ENCODE assay signal across 8 cellular contexts in genomic region chr11:16605971-16606783, GRCh38.
DNase-seq lines count a peak whose midpoint lies in the region; ATAC-seq and TF ChIP-seq lines count a peak whose summit lies in the region.

No MANE protein-coding gene starts in this region.

- H4K20me1 ChIP-seq in PC-3 (ENCODE audit: low read length), result no peaks in the 10 kb centered on the region

- H3K9ac ChIP-seq in HUES6 (ENCODE audit: low read length), result no peak overlapping the region
- no peak overlapping the region for H3K9ac ChIP-seq in PC-3 (ENCODE audit: low read length)

- intact Hi-C loops in PC-3 (cut with micrococcal nuclease), result loop anchor here (1.0 to 5.0 kb wide), 2 partner anchors 1698 to 1814 kb away; no protein-coding TSS in a partner anchor
- intact Hi-C loops in naive thymus-derived CD4-positive, alpha-beta T cell (cut with micrococcal nuclease), result loop anchor here (1.0 kb wide), 2 partner anchors 8 to 132 kb away; partner anchors contain the start of gene C11orf58 (in 1 of the 2)

- H3K4me3 Mint-ChIP-seq in activated T-cell treated with anti-CD3 and anti-CD28 coated beads, Interleukin-2, amount 50 U/mL, for 72 hours, result no peak overlapping the region
- peak overlapping the region in 8 of 10 donors; percentile 75 to 90 (median 84) for H3K4me3 Mint-ChIP-seq in naive thymus-derived CD4-positive, alpha-beta T cell
- H3K4me3 Mint-ChIP-seq in stimulated activated effector memory CD8-positive, alpha-beta T cell treated with anti-CD3 and anti-CD28 coated beads, Interleukin-12 subunit alpha, Interleukin-12 subunit beta, amount 100 ng/mL, for 72 hours, result no peak overlapping the region

- H3K36me3 Mint-ChIP-seq in activated T-cell treated with anti-CD3 and anti-CD28 coated beads, Interleukin-2, amount 50 U/mL, for 72 hours (ENCODE audit: insufficient read depth in 2 of 2), result peaks cover 3 to 5% of the 10 kb centered on the region in 2 donors
- H3K36me3 Mint-ChIP-seq in naive thymus-derived CD4-positive, alpha-beta T cell, result peaks cover 0 to 4% (median 4%) of the 10 kb centered on the region in 5 donors
- peaks cover 5% of the 10 kb centered on the region for H3K36me3 Mint-ChIP-seq in stimulated activated effector memory CD8-positive, alpha-beta T cell treated with anti-CD3 and anti-CD28 coated beads, Interleukin-12 subunit alpha, Interleukin-12 subunit beta, amount 100 ng/mL, for 72 hours

- peak overlapping the region; percentile 91 for H3K27ac Mint-ChIP-seq in activated T-cell treated with anti-CD3 and anti-CD28 coated beads, Interleukin-2, amount 50 U/mL, for 72 hours
- peak overlapping the region in 7 of 9 donors; percentile 11 to 83 (median 34) for H3K27ac Mint-ChIP-seq in naive thymus-derived CD4-positive, alpha-beta T cell
- peak overlapping the region; percentile 78 for H3K27ac Mint-ChIP-seq in stimulated activated effector memory CD8-positive, alpha-beta T cell treated with anti-CD3 and anti-CD28 coated beads, Interleukin-12 subunit alpha, Interleukin-12 subunit beta, amount 100 ng/mL, for 72 hours

- peak; percentile 85 for TF ChIP-seq CTCF in PC-3 (conservative IDR thresholded peaks at IDR 0.05; ENCODE audit: low read depth, low read length)

- H3K9me3 Mint-ChIP-seq in activated T-cell treated with anti-CD3 and anti-CD28 coated beads, Interleukin-2, amount 50 U/mL, for 72 hours, result no peaks in the 10 kb centered on the region
- H3K9me3 Mint-ChIP-seq in naive thymus-derived CD4-positive, alpha-beta T cell, result peaks cover 0 to 17% (median 6%) of the 10 kb centered on the region in 11 donors
- no peaks in the 10 kb centered on the region for H3K9me3 Mint-ChIP-seq in stimulated activated effector memory CD8-positive, alpha-beta T cell treated with anti-CD3 and anti-CD28 coated beads, Interleukin-12 subunit alpha, Interleukin-12 subunit beta, amount 100 ng/mL, for 72 hours

- H3F3A ChIP-seq in PC-3 (ENCODE audit: low read length, unreplicated experiment), result no peaks in the 10 kb centered on the region

- BruUV-seq in PC-3 (replicated peaks; lab: Mats Ljungman, UMichigan), result no TSS peak

- ATAC-seq in GM21515 (IDR thresholded peaks at IDR 0.05; ENCODE audit: unreplicated experiment), result peak; percentile 94
- ATAC-seq in PC-3, result peak; percentile 84
- ATAC-seq in activated T-cell treated with anti-CD3 and anti-CD28 coated beads, Interleukin-2, amount 50 U/mL, for 72 hours (replicated peaks in 1 of 2), result peak; percentile 89 to 90
- ATAC-seq in naive thymus-derived CD4-positive, alpha-beta T cell, result peak; percentile 95
- peak; percentile 91 for ATAC-seq in stimulated activated effector memory CD8-positive, alpha-beta T cell treated with anti-CD3 and anti-CD28 coated beads, Interleukin-12 subunit alpha, Interleukin-12 subunit beta, amount 100 ng/mL, for 72 hours

- H3K4me3 ChIP-seq in HUES6 (ENCODE audit: low read depth, low read length) (peak overlapping the region; percentile 74), PC-3 (ENCODE audit: low read length) (peak overlapping the region; percentile 58)
- H3K4me3 ChIP-seq in naive thymus-derived CD4-positive, alpha-beta T cell (ENCODE audit: low read length), result peak overlapping the region; percentile 49

- POLR2A ChIA-PET in PC-3 (lab: Charles Lee; ENCODE audit: unreplicated experiment), result no interaction called here
- POLR2A ChIA-PET in naive thymus-derived CD4-positive, alpha-beta T cell (lab: Charles Lee), result interaction anchor here (1.9 kb wide), 1 partner anchor 133 kb away, joined by 5 read pairs; the partner anchor contains the start of gene C11orf58

- CTCF ChIA-PET in PC-3 (lab: Charles Lee), result no interaction called here
- CTCF ChIA-PET in naive thymus-derived CD4-positive, alpha-beta T cell (lab: Charles Lee), result interaction anchor here (0.7 kb wide), 1 partner anchor 60 kb away, joined by 3 read pairs; no protein-coding TSS in a partner anchor

- no peaks in the 10 kb centered on the region for H3K36me3 ChIP-seq in HUES6 (ENCODE audit: control insufficient read depth, insufficient read depth, low read length)
- H3K36me3 ChIP-seq in PC-3 (ENCODE audit: low read depth, low read length), result no peaks in the 10 kb centered on the region
- no peaks in the 10 kb centered on the region for H3K36me3 ChIP-seq in naive thymus-derived CD4-positive, alpha-beta T cell (ENCODE audit: control insufficient read depth in 2 of 3, insufficient read depth in 3 of 3, low read length in 3 of 3)

- H3K27ac ChIP-seq in HUES6 (ENCODE audit: low read depth, low read length) (no peak overlapping the region), PC-3 (ENCODE audit: low read length) (no peak overlapping the region)
- H3K27ac ChIP-seq in naive thymus-derived CD4-positive, alpha-beta T cell (ENCODE audit: low read depth, low read length), result no peak overlapping the region

- no peaks in the 10 kb centered on the region for H3K79me2 ChIP-seq in PC-3 (ENCODE audit: low read length)

- H3K9me2 ChIP-seq in PC-3 (replicated peaks; ENCODE audit: low read length), result no peaks in the 10 kb centered on the region

- H3K4me1 ChIP-seq in HUES6 (ENCODE audit: control insufficient read depth, insufficient read depth, low read length) (peaks cover 24% of the 10 kb centered on the region), PC-3 (ENCODE audit: insufficient read depth, low read length) (peaks cover 8% of the 10 kb centered on the region; the same call in 1 of the 2 replicates)
- peaks cover 12 to 27% of the 10 kb centered on the region in 2 donors for H3K4me1 ChIP-seq in naive thymus-derived CD4-positive, alpha-beta T cell (ENCODE audit: control insufficient read depth in 2 of 2, insufficient read depth in 2 of 2, low read length in 2 of 2)

- H3K9me3 ChIP-seq in HUES6 (ENCODE audit: control insufficient read depth, insufficient read depth, low read depth, low read length) (no peaks in the 10 kb centered on the region), PC-3 (ENCODE audit: low read length) (no peaks in the 10 kb centered on the region)
- H3K9me3 ChIP-seq in naive thymus-derived CD4-positive, alpha-beta T cell (ENCODE audit: control insufficient read depth in 2 of 3, low read length in 3 of 3), result no peaks in the 10 kb centered on the region

- peaks cover 18% of the 10 kb centered on the region for H3K4me1 Mint-ChIP-seq in activated T-cell treated with anti-CD3 and anti-CD28 coated beads, Interleukin-2, amount 50 U/mL, for 72 hours (ENCODE audit: low read depth)
- peaks cover 12 to 33% (median 28%) of the 10 kb centered on the region in 7 donors for H3K4me1 Mint-ChIP-seq in naive thymus-derived CD4-positive, alpha-beta T cell
- H3K4me1 Mint-ChIP-seq in stimulated activated effector memory CD8-positive, alpha-beta T cell treated with anti-CD3 and anti-CD28 coated beads, Interleukin-12 subunit alpha, Interleukin-12 subunit beta, amount 100 ng/mL, for 72 hours, result peaks cover 27% of the 10 kb centered on the region

- H3K4me2 ChIP-seq in PC-3 (ENCODE audit: low read length), result peak overlapping the region; percentile 82

- peak; percentile 53 for DNase-seq in DMS114 treated with DMSO at 0.1 percent for 48 hours (lab: John Stamatoyannopoulos, UW; ENCODE audit: unreplicated experiment)
- peak; percentile 88 for DNase-seq in PC-3
- peak; percentile 90 to 91 for DNase-seq in activated T-cell treated with anti-CD3 and anti-CD28 coated beads, Interleukin-2, amount 50 U/mL, for 72 hours
- peak; percentile 73 for DNase-seq in fibroblast of gingiva (ENCODE audit: low read depth)
- peak; percentile 57 to 85 (median 79) for DNase-seq in naive thymus-derived CD4-positive, alpha-beta T cell
- peak; percentile 69 to 88 for DNase-seq in stimulated activated effector memory CD8-positive, alpha-beta T cell treated with anti-CD3 and anti-CD28 coated beads, Interleukin-12 subunit alpha, Interleukin-12 subunit beta, amount 100 ng/mL, for 72 hours (ENCODE audit: low spot score in 2 of 2)

- peaks cover 100% of the 10 kb centered on the region for H3K27me3 ChIP-seq in HUES6 (ENCODE audit: control insufficient read depth, insufficient read depth, low read length)
- H3K27me3 ChIP-seq in PC-3 (ENCODE audit: low read length), result peaks cover 79% of the 10 kb centered on the region
- peaks cover 6 to 38% of the 10 kb centered on the region in 2 donors for H3K27me3 ChIP-seq in naive thymus-derived CD4-positive, alpha-beta T cell (ENCODE audit: control insufficient read depth in 2 of 2, insufficient read depth in 2 of 2, low read length in 2 of 2)

- no peak overlapping the region for H2AFZ ChIP-seq in PC-3 (ENCODE audit: low read length)

- H3K27me3 Mint-ChIP-seq in activated T-cell treated with anti-CD3 and anti-CD28 coated beads, Interleukin-2, amount 50 U/mL, for 72 hours (ENCODE audit: low read depth), result peaks cover 29% of the 10 kb centered on the region
- H3K27me3 Mint-ChIP-seq in naive thymus-derived CD4-positive, alpha-beta T cell, result peaks cover 47 to 51% (median 50%) of the 10 kb centered on the region in 5 donors

Comparison
In these comparisons a context has a peak if more than half of its experiments do, and no peak if none do; other contexts are left out.
1. H3K27ac Mint-ChIP-seq: peak in every context shown above with its lines; median percentile 91 in activated T-cell treated with anti-CD3 and anti-CD28 coated beads, Interleukin-2, amount 50 U/mL, for 72 hours; 78 in stimulated activated effector memory CD8-positive, alpha-beta T cell treated with anti-CD3 and anti-CD28 coated beads, Interleukin-12 subunit alpha, Interleukin-12 subunit beta, amount 100 ng/mL, for 72 hours; 34 in naive thymus-derived CD4-positive, alpha-beta T cell.
2. H3K4me3 Mint-ChIP-seq: peak in naive thymus-derived CD4-positive, alpha-beta T cell (8 of 10); none in activated T-cell treated with anti-CD3 and anti-CD28 coated beads, Interleukin-2, amount 50 U/mL, for 72 hours (0 of 2) and stimulated activated effector memory CD8-positive, alpha-beta T cell treated with anti-CD3 and anti-CD28 coated beads, Interleukin-12 subunit alpha, Interleukin-12 subunit beta, amount 100 ng/mL, for 72 hours (single experiment).
3. Peak in every context shown above with its lines, with median percentiles within 50 percentile points of each other: DNase-seq, ATAC-seq and H3K4me3 ChIP-seq.